ENCODE assay signal across 14 cellular contexts in the genomic region with DNA sequence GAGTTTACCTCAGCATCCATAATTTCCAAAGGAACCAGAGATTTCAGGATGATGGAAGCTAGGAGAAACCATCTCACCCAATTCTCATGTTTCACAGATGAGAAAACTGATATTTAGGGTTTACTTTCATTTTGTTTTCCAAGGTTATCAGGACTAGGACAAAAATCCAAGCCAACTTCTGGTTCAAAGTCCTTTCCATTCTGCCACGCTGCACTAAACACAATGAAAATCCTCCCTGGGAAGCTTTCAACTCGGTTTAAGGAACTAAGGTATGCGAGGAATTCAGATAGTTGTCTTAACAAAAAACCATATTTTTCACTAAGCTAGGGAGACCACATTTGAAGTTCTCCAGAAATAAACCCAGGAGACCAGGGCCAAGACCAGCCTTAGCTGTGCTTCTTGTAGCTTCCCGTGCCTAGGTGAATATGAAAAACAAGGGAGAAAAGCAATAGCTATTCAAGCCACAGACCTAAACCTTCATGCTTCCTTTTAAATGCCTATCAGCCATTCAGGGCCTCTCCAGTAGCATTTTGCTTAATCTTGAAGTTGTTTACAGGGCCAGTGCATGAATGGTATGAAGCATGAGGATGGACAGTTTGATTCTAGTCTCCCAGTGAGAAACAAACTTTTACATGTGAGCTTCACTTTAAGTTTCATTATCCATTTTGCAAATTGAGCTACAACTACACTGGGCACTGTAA.
DNase-seq lines count a peak whose midpoint lies in the region; ATAC-seq and TF ChIP-seq lines count a peak whose summit lies in the region.
"Had no signal": no experiment of that assay in that cellular context is flagged by ENCODE, and none has a peak within 500 bp of the region (broad histone marks: within the 10 kb centered on the region; RNA-seq: fewer than 3 reads in every experiment).

No MANE protein-coding gene starts in this region.

- intact Hi-C loops in mucosa of descending colon (cut with DNase I, micrococcal nuclease): no loop called here

- H3K36me3 ChIP-seq in SJSA1: no peaks in the 10 kb centered on the region
- no peaks in the 10 kb centered on the region for H3K36me3 ChIP-seq in mucosa of descending colon (ENCODE audit: low read depth)

- H3K4me1 ChIP-seq in SJSA1 (replicated peaks) (peaks cover 14% of the 10 kb centered on the region), mucosa of descending colon (ENCODE audit: low read depth) (no peaks in the 10 kb centered on the region)

- peak overlapping the region; percentile 27 for H3K27ac ChIP-seq in SJSA1
- H3K27ac ChIP-seq: RWPE1 had no signal

- no peak for TF ChIP-seq CTCF in fibroblast of the aortic adventitia (IDR thresholded peaks at IDR 0.05; ENCODE audit: insufficient read depth, low read length)
- no peak for TF ChIP-seq CTCF in mucosa of descending colon (IDR thresholded peaks at IDR 0.05)

- no peaks in the 10 kb centered on the region for H3K27me3 ChIP-seq in SJSA1 (replicated peaks)

- DNase-seq in Caki2 (ENCODE audit: low read depth) (peak; percentile 12), SJSA1 (ENCODE audit: low read depth in 1 of 2, low spot score in 2 of 2) (peak in 1 of 2 experiments; percentile 26), fibroblast of the aortic adventitia (ENCODE audit: low read depth) (peak; percentile 45), myocyte (ENCODE audit: low read depth) (peak; percentile 11), mucosa of descending colon (no peak), NCI-H2029 treated with DMSO at 0.1 percent for 48 hours (lab: John Stamatoyannopoulos, UW) (no peak)
- DNase-seq in activated CD4-positive, alpha-beta T cell treated with anti-CD3 and anti-CD28 coated beads, Interleukin-2, amount 50 U/mL, for 1 hour: no peak
- DNase-seq: activated T-cell treated with anti-CD3 and anti-CD28 coated beads for 4 hours, GDM1, MV-4-11, T-helper 2 cell had no signal

- H3K9me3 ChIP-seq in SJSA1 (replicated peaks) (no peaks in the 10 kb centered on the region), mucosa of descending colon (no peaks in the 10 kb centered on the region)

- H3K4me3 ChIP-seq in SJSA1 (no peak overlapping the region), fibroblast of the aortic adventitia (ENCODE audit: low read depth, low read length) (no peak overlapping the region), mucosa of descending colon (no peak overlapping the region)

- in situ Hi-C loops in Caki2 (cut with HindIII; ENCODE audit: low pct_unique_long_range_greater_than_20kb, low sequenced_read_pairs): no loop called here

- ATAC-seq in mucosa of descending colon (no peak), GM18498 (IDR thresholded peaks at IDR 0.05; ENCODE audit: unreplicated experiment) (no peak)
- ATAC-seq: activated naive CD4-positive, alpha-beta T cell treated with anti-CD3 and anti-CD28 coated beads, Interleukin-2, amount 50 U/mL, for 72 hours had no signal

Comparison
In these comparisons a context has a peak if more than half of its experiments do, and no peak if none do; other contexts are left out.
1. DNase-seq: peak in Caki2 (single experiment), fibroblast of the aortic adventitia (single experiment) and myocyte (single experiment); none in mucosa of descending colon (0 of 3), NCI-H2029 treated with DMSO at 0.1 percent for 48 hours (single experiment) and activated CD4-positive, alpha-beta T cell treated with anti-CD3 and anti-CD28 coated beads, Interleukin-2, amount 50 U/mL, for 1 hour (single experiment).